In the genomic region with DNA sequence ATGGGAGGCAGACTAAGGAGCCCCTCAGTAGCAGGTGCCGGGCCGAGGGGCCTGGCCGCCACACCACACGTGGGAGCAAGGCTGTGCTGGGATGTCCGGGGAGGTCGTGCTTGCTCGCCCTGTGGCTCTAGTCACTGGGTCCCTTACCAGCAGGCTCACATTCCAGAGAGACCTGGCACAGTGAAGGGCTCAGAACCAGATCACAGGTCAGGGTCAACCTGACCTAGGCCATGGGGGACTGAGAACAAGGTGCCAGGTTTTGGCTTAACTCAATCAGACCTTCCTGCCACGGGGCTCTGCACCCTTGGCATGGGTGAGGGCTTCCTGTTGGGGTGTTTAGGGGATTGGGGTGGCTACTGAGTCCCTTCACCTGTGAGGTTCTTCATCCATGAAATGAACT, we compare ENCODE assay signal across 29 cellular contexts. TPM values are rescaled to one million over a fixed set of nuclear protein-coding genes. Genes with fewer than 3 reads are reported as not detected.
A peak's percentile ranks its signal among the peaks of the same experiment; 100 is the strongest.
DNase-seq lines count a peak whose midpoint lies in the region; ATAC-seq lines count a peak whose summit lies in the region.
"Had no signal": no experiment of that assay in that cellular context is flagged by ENCODE, and none has a peak within 500 bp of the region (broad histone marks: within the 10 kb centered on the region; RNA-seq: fewer than 3 reads in every experiment).

No MANE protein-coding gene starts in this region.

- H3K36me3 Mint-ChIP-seq in activated naive CD4-positive, alpha-beta T cell treated with anti-CD3 and anti-CD28 coated beads, Interleukin-2, amount 50 U/mL, for 72 hours: peaks cover 5 to 11% of the 10 kb centered on the region in 2 donors
- H3K36me3 Mint-ChIP-seq in IgD-negative memory B cell: no peaks in the 10 kb centered on the region
- peaks cover 52% of the 10 kb centered on the region for H3K36me3 Mint-ChIP-seq in activated T-helper 1 cell treated with anti-CD3 and anti-CD28 coated beads, Interleukin-12 subunit alpha, Interleukin-12 subunit beta, Interleukin-2, Interleukin-4 antibody, amounts not matched to agents 30 ng/mL and 10 ng/mL and 1 ng/mL, durations not matched to agents 14 hours and 24 hours and 36 hours (ENCODE audit: low read depth)
- H3K36me3 Mint-ChIP-seq in stimulated activated memory B cell treated with anti-CD40 and anti-IgM and Interleukin-4, amounts not matched to agents 10 μg/mL and 1 μg/mL and 100 μg/mL, for 72 hours: peaks cover 74% of the 10 kb centered on the region

- peak overlapping the region; percentile 39 to 84 for H3K27ac Mint-ChIP-seq in activated naive CD4-positive, alpha-beta T cell treated with anti-CD3 and anti-CD28 coated beads, Interleukin-2, amount 50 U/mL, for 72 hours
- peak overlapping the region in 2 of 3 donors; percentile 39 to 64 for H3K27ac Mint-ChIP-seq in IgD-negative memory B cell
- peak overlapping the region; percentile 52 for H3K27ac Mint-ChIP-seq in activated T-helper 1 cell treated with anti-CD3 and anti-CD28 coated beads, Interleukin-12 subunit alpha, Interleukin-12 subunit beta, Interleukin-2, Interleukin-4 antibody, amounts not matched to agents 30 ng/mL and 10 ng/mL and 1 ng/mL, durations not matched to agents 14 hours and 24 hours and 36 hours
- H3K27ac Mint-ChIP-seq in stimulated activated memory B cell treated with anti-CD40 and anti-IgM and Interleukin-4, amounts not matched to agents 10 μg/mL and 1 μg/mL and 100 μg/mL, for 72 hours: peak overlapping the region; percentile 33
- H3K27ac Mint-ChIP-seq: GM23338 had no signal

- DNase-seq in activated naive CD4-positive, alpha-beta T cell treated with anti-CD3 and anti-CD28 coated beads, Interleukin-2, amount 50 U/mL, for 72 hours (ENCODE audit: low spot score in 2 of 2): no peak
- DNase-seq in activated naive CD4-positive, alpha-beta T cell treated with anti-CD3 and anti-CD28 coated beads, Interleukin-2, amount 50 U/mL, for 16 hours: no peak
- no peak for DNase-seq in activated T-helper 1 cell treated with anti-CD3 and anti-CD28 coated beads, Interleukin-12 subunit alpha, Interleukin-12 subunit beta, Interleukin-2, Interleukin-4 antibody, amounts not matched to agents 30 ng/mL and 10 ng/mL and 1 ng/mL, durations not matched to agents 14 hours and 24 hours and 36 hours (ENCODE audit: low spot score)
- DNase-seq in activated CD4-positive, CD25-positive, alpha-beta regulatory T cell (lab: John Stamatoyannopoulos, UW): no peak
- DNase-seq: AML-193; C1 segment of cervical spinal cord; CD8-positive, alpha-beta memory T cell; DMS 273 treated with DMSO at 0.1 percent for 48 hours; DMS79; EL; GDM1; H9; KBM-7; MG63; NCI-H1105 treated with DMSO at 0.1 percent for 48 hours; NCI-H2029 treated with DMSO at 0.1 percent for 48 hours; NCI-H526 treated with DMSO at 0.1 percent for 48 hours; PC-9 had no signal

- ATAC-seq in activated naive CD4-positive, alpha-beta T cell treated with anti-CD3 and anti-CD28 coated beads, Interleukin-2, amount 50 U/mL, for 72 hours: no peak
- ATAC-seq in stimulated activated memory B cell treated with anti-CD40 and anti-IgM and Interleukin-4, amounts not matched to agents 10 μg/mL and 1 μg/mL and 100 μg/mL, for 72 hours: no peak
- ATAC-seq in GM19324 (IDR thresholded peaks at IDR 0.05; ENCODE audit: low FRiP score, unreplicated experiment): no peak
- ATAC-seq: A549, GM12878, GM23338, HepG2, Right ventricle myocardium inferior had no signal

- no peaks in the 10 kb centered on the region for H3K27me3 Mint-ChIP-seq in IgD-negative memory B cell
- H3K27me3 Mint-ChIP-seq in activated T-helper 1 cell treated with anti-CD3 and anti-CD28 coated beads, Interleukin-12 subunit alpha, Interleukin-12 subunit beta, Interleukin-2, Interleukin-4 antibody, amounts not matched to agents 30 ng/mL and 10 ng/mL and 1 ng/mL, durations not matched to agents 14 hours and 24 hours and 36 hours (ENCODE audit: insufficient read depth): no peaks in the 10 kb centered on the region
- H3K27me3 Mint-ChIP-seq in stimulated activated memory B cell treated with anti-CD40 and anti-IgM and Interleukin-4, amounts not matched to agents 10 μg/mL and 1 μg/mL and 100 μg/mL, for 72 hours: no peaks in the 10 kb centered on the region
- H3K27me3 Mint-ChIP-seq: CD8-positive, alpha-beta memory T cell had no signal

- intact Hi-C loops in activated T-helper 1 cell treated with anti-CD3 and anti-CD28 coated beads, Interleukin-12 subunit alpha, Interleukin-12 subunit beta, Interleukin-2, Interleukin-4 antibody, amounts not matched to agents 30 ng/mL and 10 ng/mL and 1 ng/mL, durations not matched to agents 14 hours and 24 hours and 36 hours (cut with micrococcal nuclease): no loop called here

- H3K4me3 Mint-ChIP-seq in IgD-negative memory B cell: no peak overlapping the region
- H3K4me3 Mint-ChIP-seq in activated T-helper 1 cell treated with anti-CD3 and anti-CD28 coated beads, Interleukin-12 subunit alpha, Interleukin-12 subunit beta, Interleukin-2, Interleukin-4 antibody, amounts not matched to agents 30 ng/mL and 10 ng/mL and 1 ng/mL, durations not matched to agents 14 hours and 24 hours and 36 hours: no peak overlapping the region
- no peak overlapping the region for H3K4me3 Mint-ChIP-seq in stimulated activated memory B cell treated with anti-CD40 and anti-IgM and Interleukin-4, amounts not matched to agents 10 μg/mL and 1 μg/mL and 100 μg/mL, for 72 hours
- H3K4me3 Mint-ChIP-seq: CD8-positive, alpha-beta memory T cell; GM23338; H9 had no signal

- no peaks in the 10 kb centered on the region for H3K9me3 Mint-ChIP-seq in activated naive CD4-positive, alpha-beta T cell treated with anti-CD3 and anti-CD28 coated beads, Interleukin-2, amount 50 U/mL, for 72 hours
- H3K9me3 Mint-ChIP-seq in IgD-negative memory B cell: no peaks in the 10 kb centered on the region
- no peaks in the 10 kb centered on the region for H3K9me3 Mint-ChIP-seq in activated T-helper 1 cell treated with anti-CD3 and anti-CD28 coated beads, Interleukin-12 subunit alpha, Interleukin-12 subunit beta, Interleukin-2, Interleukin-4 antibody, amounts not matched to agents 30 ng/mL and 10 ng/mL and 1 ng/mL, durations not matched to agents 14 hours and 24 hours and 36 hours
- H3K9me3 Mint-ChIP-seq in stimulated activated memory B cell treated with anti-CD40 and anti-IgM and Interleukin-4, amounts not matched to agents 10 μg/mL and 1 μg/mL and 100 μg/mL, for 72 hours: no peaks in the 10 kb centered on the region
- H3K9me3 Mint-ChIP-seq: CD8-positive, alpha-beta memory T cell; GM23338; H9 had no signal

- H3K4me1 Mint-ChIP-seq in IgD-negative memory B cell: peaks cover 0 to 5% (median 2%) of the 10 kb centered on the region in 3 donors
- H3K4me1 Mint-ChIP-seq in activated T-helper 1 cell treated with anti-CD3 and anti-CD28 coated beads, Interleukin-12 subunit alpha, Interleukin-12 subunit beta, Interleukin-2, Interleukin-4 antibody, amounts not matched to agents 30 ng/mL and 10 ng/mL and 1 ng/mL, durations not matched to agents 14 hours and 24 hours and 36 hours (ENCODE audit: low read depth): no peaks in the 10 kb centered on the region
- peaks cover 11% of the 10 kb centered on the region for H3K4me1 Mint-ChIP-seq in stimulated activated memory B cell treated with anti-CD40 and anti-IgM and Interleukin-4, amounts not matched to agents 10 μg/mL and 1 μg/mL and 100 μg/mL, for 72 hours

RNA-seq across cellular contexts. Expression of a gene that starts 22.3 kb away (rescaled TPM):
- total RNA-seq in activated naive CD4-positive, alpha-beta T cell treated with anti-CD3 and anti-CD28 coated beads, Interleukin-2, amount 50 U/mL, for 72 hours: 1 to 10 TPM; 1.4 to 3.2 TPM
- polyA plus RNA-seq in IgD-negative memory B cell: 6.5 TPM
- total RNA-seq in activated T-helper 1 cell treated with anti-CD3 and anti-CD28 coated beads, Interleukin-12 subunit alpha, Interleukin-12 subunit beta, Interleukin-2, Interleukin-4 antibody, amounts not matched to agents 30 ng/mL and 10 ng/mL and 1 ng/mL, durations not matched to agents 14 hours and 24 hours and 36 hours: 0.31 and 1.1 TPM in 2 replicates
- total RNA-seq: HT1080, Right ventricle myocardium inferior, RPMI7951, SJSA1 had no signal
